Comparison of ENCODE assay signal across 20 cellular contexts in the genomic region with DNA sequence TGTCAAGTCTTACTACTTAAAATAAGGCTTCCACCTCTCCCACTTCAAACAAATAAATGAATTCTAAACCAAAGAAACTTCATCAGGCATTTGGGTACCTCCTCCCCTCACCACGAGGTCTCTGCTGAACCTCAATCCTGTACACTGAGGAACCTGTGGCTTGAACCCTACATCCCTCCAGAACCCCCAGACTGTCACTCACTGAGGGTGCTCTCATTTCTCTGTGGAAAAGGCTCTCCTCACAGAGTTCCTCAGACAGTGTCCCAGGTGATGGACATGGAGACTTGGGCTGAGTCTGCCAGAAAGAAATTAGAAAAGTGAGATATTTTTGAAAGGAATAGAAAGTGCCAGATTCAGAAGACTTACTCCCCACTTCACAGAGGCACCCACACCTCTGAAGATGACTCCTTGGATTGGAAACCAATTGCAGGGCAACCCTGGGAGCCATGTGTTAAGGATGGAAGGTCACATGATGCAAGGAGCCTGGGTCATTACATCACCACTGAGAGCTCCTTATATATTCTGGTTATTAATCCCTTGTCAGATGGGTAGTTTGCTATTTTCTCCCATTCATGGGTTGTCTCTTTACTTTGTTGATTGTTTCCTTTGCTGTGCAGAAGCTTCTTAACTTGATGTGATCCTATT. TPM values are rescaled to one million over a fixed set of nuclear protein-coding genes. Genes with fewer than 3 reads are reported as not detected.
DNase-seq lines count a peak whose midpoint lies in the region; ATAC-seq and TF ChIP-seq lines count a peak whose summit lies in the region.
"Had no signal": no experiment of that assay in that cellular context is flagged by ENCODE, and none has a peak within 500 bp of the region (broad histone marks: within the 10 kb centered on the region; RNA-seq: fewer than 3 reads in every experiment).

No MANE protein-coding gene starts in this region.

- POLR2A ChIA-PET in activated CD4-positive, alpha-beta T cell treated with anti-CD3 and anti-CD28 coated beads for 36 hours (lab: Charles Lee): no interaction called here
- POLR2A ChIA-PET in activated CD8-positive, alpha-beta T cell treated with anti-CD3 and anti-CD28 coated beads, Interleukin-2, amount 10 ng/mL, durations not matched to agents 7 days and 5 days (lab: Charles Lee): no interaction called here

- H4K20me1 ChIP-seq in hepatocyte (ENCODE audit: insufficient read depth, poor library complexity, severe bottlenecking): no peaks in the 10 kb centered on the region

- H3K4me2 ChIP-seq in hepatocyte: no peak overlapping the region

- H3K4me1 ChIP-seq in hepatocyte (ENCODE audit: insufficient read depth) (no peaks in the 10 kb centered on the region), sigmoid colon (no peaks in the 10 kb centered on the region)
- H3K4me1 ChIP-seq: spleen, uterus had no signal

- TF ChIP-seq EP300 in sigmoid colon (IDR thresholded peaks at IDR 0.05): no peak

- no peaks in the 10 kb centered on the region for H3K36me3 ChIP-seq in hepatocyte (replicated peaks; ENCODE audit: insufficient read depth, low read depth)
- peaks cover 0 to 29% (median 2%) of the 10 kb centered on the region in 4 donors for H3K36me3 ChIP-seq in sigmoid colon
- H3K36me3 ChIP-seq: uterus had no signal

- no peak overlapping the region for H3K4me3 ChIP-seq in hepatocyte
- H3K4me3 ChIP-seq in sigmoid colon: no peak overlapping the region
- H3K4me3 ChIP-seq: lung, spleen, uterus had no signal

- H3K27ac ChIP-seq in hepatocyte: no peak overlapping the region
- H3K27ac ChIP-seq in sigmoid colon: no peak overlapping the region
- H3K27ac ChIP-seq: C4-2B, spleen, uterus had no signal

- 90% methylated on average over 1 of the region's 1 CpG for WGBS in hepatocyte (ENCODE audit: low lambda C conversion rate, missing lambda C conversion rate)
- WGBS in sigmoid colon, 2 donors: 75 to 85% methylated on average over 1 of the region's 1 CpG

- H3K27me3 Mint-ChIP-seq in activated CD4-positive, alpha-beta T cell treated with anti-CD3 and anti-CD28 coated beads for 36 hours: no peaks in the 10 kb centered on the region
- H3K27me3 Mint-ChIP-seq in HFFc6 (ENCODE audit: insufficient read depth): no peaks in the 10 kb centered on the region
- no peaks in the 10 kb centered on the region for H3K27me3 Mint-ChIP-seq in activated CD8-positive, alpha-beta T cell treated with anti-CD3 and anti-CD28 coated beads, Interleukin-2, amount 10 ng/mL, durations not matched to agents 7 days and 5 days (ENCODE audit: low read depth)
- H3K27me3 Mint-ChIP-seq: progenitor cell of endocrine pancreas had no signal

- H3K4me3 Mint-ChIP-seq in activated CD4-positive, alpha-beta T cell treated with anti-CD3 and anti-CD28 coated beads for 36 hours: peak overlapping the region; percentile 50
- H3K4me3 Mint-ChIP-seq in HFFc6: no peak overlapping the region
- H3K4me3 Mint-ChIP-seq in activated CD8-positive, alpha-beta T cell treated with anti-CD3 and anti-CD28 coated beads, Interleukin-2, amount 10 ng/mL, durations not matched to agents 7 days and 5 days: no peak overlapping the region
- H3K4me3 Mint-ChIP-seq: immature natural killer cell, nephron had no signal

- H3K4me1 Mint-ChIP-seq in activated CD4-positive, alpha-beta T cell treated with anti-CD3 and anti-CD28 coated beads for 36 hours: peaks cover 19% of the 10 kb centered on the region
- H3K4me1 Mint-ChIP-seq in HFFc6 (ENCODE audit: low read depth): peaks cover 18% of the 10 kb centered on the region
- H3K4me1 Mint-ChIP-seq in activated CD8-positive, alpha-beta T cell treated with anti-CD3 and anti-CD28 coated beads, Interleukin-2, amount 10 ng/mL, durations not matched to agents 7 days and 5 days (ENCODE audit: low read depth): peaks cover 15% of the 10 kb centered on the region
- H3K4me1 Mint-ChIP-seq: nephron had no signal

- no peak overlapping the region for H2AFZ ChIP-seq in hepatocyte

- H3K9me3 ChIP-seq in hepatocyte (ENCODE audit: low read depth) (no peaks in the 10 kb centered on the region), sigmoid colon (no peaks in the 10 kb centered on the region)
- H3K9me3 ChIP-seq: spleen, uterus had no signal

- intact Hi-C loops in activated CD4-positive, alpha-beta T cell treated with anti-CD3 and anti-CD28 coated beads for 36 hours (cut with DNase I, micrococcal nuclease): loop anchor here (1.0 to 5.0 kb wide), 3 partner anchors 58 to 104 kb away; partner anchors contain the start of gene RANBP6 (in 1 of the 2)
- intact Hi-C loops in sigmoid colon (cut with DNase I): no loop called here

- H3K36me3 Mint-ChIP-seq in activated CD4-positive, alpha-beta T cell treated with anti-CD3 and anti-CD28 coated beads for 36 hours (ENCODE audit: low read depth): peaks cover 5% of the 10 kb centered on the region
- H3K36me3 Mint-ChIP-seq in HFFc6 (ENCODE audit: low read depth): peaks cover 9% of the 10 kb centered on the region; the same call in 1 of the 2 replicates
- peaks cover 17% of the 10 kb centered on the region for H3K36me3 Mint-ChIP-seq in activated CD8-positive, alpha-beta T cell treated with anti-CD3 and anti-CD28 coated beads, Interleukin-2, amount 10 ng/mL, durations not matched to agents 7 days and 5 days (ENCODE audit: low read depth)

- TF ChIP-seq POLR2A in sigmoid colon (IDR thresholded peaks at IDR 0.05): no peak

- peak; percentile 78 for ATAC-seq in activated CD4-positive, alpha-beta T cell treated with anti-CD3 and anti-CD28 coated beads for 36 hours
- ATAC-seq in activated CD8-positive, alpha-beta T cell treated with anti-CD3 and anti-CD28 coated beads, Interleukin-2, amount 10 ng/mL, durations not matched to agents 7 days and 5 days: no peak
- peak; percentile 38 for ATAC-seq in esophagus mucosa

- TF ChIP-seq CTCF in HFFc6 (IDR thresholded peaks at IDR 0.05) (no peak), hepatocyte (IDR thresholded peaks at IDR 0.05; ENCODE audit: poor library complexity) (no peak), sigmoid colon (IDR thresholded peaks at IDR 0.05) (no peak)

- H3K9me2 ChIP-seq in hepatocyte (replicated peaks; ENCODE audit: insufficient read depth): no peaks in the 10 kb centered on the region

- no peaks in the 10 kb centered on the region for H3K9me3 Mint-ChIP-seq in activated CD4-positive, alpha-beta T cell treated with anti-CD3 and anti-CD28 coated beads for 36 hours (ENCODE audit: low read depth)
- no peaks in the 10 kb centered on the region for H3K9me3 Mint-ChIP-seq in HFFc6
- no peaks in the 10 kb centered on the region for H3K9me3 Mint-ChIP-seq in activated CD8-positive, alpha-beta T cell treated with anti-CD3 and anti-CD28 coated beads, Interleukin-2, amount 10 ng/mL, durations not matched to agents 7 days and 5 days (ENCODE audit: insufficient read depth)
- H3K9me3 Mint-ChIP-seq: immature natural killer cell, nephron had no signal

- peak overlapping the region; percentile 92 for H3K27ac Mint-ChIP-seq in activated CD4-positive, alpha-beta T cell treated with anti-CD3 and anti-CD28 coated beads for 36 hours
- peak overlapping the region; percentile 53; the same call in 1 of the 2 replicates for H3K27ac Mint-ChIP-seq in HFFc6
- peak overlapping the region; percentile 30 for H3K27ac Mint-ChIP-seq in activated CD8-positive, alpha-beta T cell treated with anti-CD3 and anti-CD28 coated beads, Interleukin-2, amount 10 ng/mL, durations not matched to agents 7 days and 5 days
- H3K27ac Mint-ChIP-seq: nephron, progenitor cell of endocrine pancreas had no signal

- H3K79me2 ChIP-seq in hepatocyte: no peaks in the 10 kb centered on the region

- CTCF ChIA-PET in activated CD4-positive, alpha-beta T cell treated with anti-CD3 and anti-CD28 coated beads for 36 hours (lab: Charles Lee): interaction anchor here (0.6 kb wide), 1 partner anchor 78 kb away, joined by 3 read pairs; the partner anchor contains the start of gene ERMP1
- CTCF ChIA-PET in activated CD8-positive, alpha-beta T cell treated with anti-CD3 and anti-CD28 coated beads, Interleukin-2, amount 10 ng/mL, durations not matched to agents 7 days and 5 days (lab: Charles Lee): interaction anchor here (3.7 kb wide), 1 partner anchor 25 kb away, joined by 17 read pairs; no protein-coding TSS in a partner anchor

- H3K27me3 ChIP-seq in hepatocyte (no peaks in the 10 kb centered on the region), sigmoid colon (no peaks in the 10 kb centered on the region)
- H3K27me3 ChIP-seq: spleen, uterus had no signal

- peak; percentile 68 for DNase-seq in activated CD4-positive, alpha-beta T cell treated with anti-CD3 and anti-CD28 coated beads for 36 hours
- no peak for DNase-seq in activated CD4-positive, alpha-beta T cell treated with anti-CD3 and anti-CD28 coated beads, Interleukin-2, amount 50 U/mL, for 1 hour
- no peak for DNase-seq in HFFc6
- no peak for DNase-seq in activated CD8-positive, alpha-beta T cell treated with anti-CD3 and anti-CD28 coated beads, Interleukin-2, amount 10 ng/mL, durations not matched to agents 7 days and 5 days
- DNase-seq in hepatocyte (ENCODE audit: low spot score): no peak
- no peak for DNase-seq in mesenteric fat pad (ENCODE audit: low spot score)
- no peak for DNase-seq in sigmoid colon
- DNase-seq: anterior cingulate cortex, immature natural killer cell, NCI-H2029 treated with DMSO at 0.1 percent for 48 hours, spleen, uterus had no signal

RNA-seq across cellular contexts. Expression of gene MLANA, which starts 19.8 kb away (rescaled TPM):
- total RNA-seq in activated CD4-positive, alpha-beta T cell treated with anti-CD3 and anti-CD28 coated beads for 36 hours: not detected
- total RNA-seq in HFFc6 (2021; fragmentation: NEBNext Ultra II Directional; extraction: Animal tissue kit (Norgen Biotek cat#: 25700)): not detected
- not detected for total RNA-seq in activated CD8-positive, alpha-beta T cell treated with anti-CD3 and anti-CD28 coated beads, Interleukin-2, amount 10 ng/mL, durations not matched to agents 7 days and 5 days
- total RNA-seq in esophagus mucosa: not detected
- not detected in 2 replicates for total RNA-seq in hepatocyte
- polyA plus RNA-seq in hepatocyte: not detected in 2 replicates
- total RNA-seq in mesenteric fat pad: not detected
- not detected for total RNA-seq in sigmoid colon
- not detected for polyA plus RNA-seq in sigmoid colon
- total RNA-seq: A172, lung, NCI-H460, OCI-LY7, progenitor cell of endocrine pancreas, spleen, uterus had no signal
- polyA plus RNA-seq: lung, spleen had no signal

Comparison
In these comparisons a context has a peak if more than half of its experiments do, and no peak if none do; other contexts are left out.
1. H3K27ac Mint-ChIP-seq: peak in every context shown above with its lines; median percentile 92 in activated CD4-positive, alpha-beta T cell treated with anti-CD3 and anti-CD28 coated beads for 36 hours; 53 in HFFc6; 30 in activated CD8-positive, alpha-beta T cell treated with anti-CD3 and anti-CD28 coated beads, Interleukin-2, amount 10 ng/mL, durations not matched to agents 7 days and 5 days.